ENCODE assay signal across 11 cellular contexts in genomic region chr3:46660543-46661523, GRCh38. TPM values are rescaled to one million over a fixed set of nuclear protein-coding genes. Genes with fewer than 3 reads are reported as not detected.
A peak's percentile ranks its signal among the peaks of the same experiment; 100 is the strongest.
DNase-seq lines count a peak whose midpoint lies in the region; ATAC-seq and TF ChIP-seq lines count a peak whose summit lies in the region.
"Had no signal": no experiment of that assay in that cellular context is flagged by ENCODE, and none has a peak within 500 bp of the region (broad histone marks: within the 10 kb centered on the region; RNA-seq: fewer than 3 reads in every experiment).

No MANE protein-coding gene starts in this region.

- H3K4me3 ChIP-seq in HEK293 (ENCODE audit: low read depth, low read length) (no peak overlapping the region), liver (ENCODE audit: low read depth in 1 of 3, low read length in 3 of 3) (no peak overlapping the region)
- H3K4me3 ChIP-seq: lung had no signal

- DNase-seq in MCF 10A (ENCODE audit: unreplicated experiment): peak; percentile 60
- DNase-seq in activated CD4-positive, alpha-beta T cell treated with anti-CD3 and anti-CD28 coated beads for 36 hours: no peak
- DNase-seq: NCI-H1048 had no signal

- peaks cover 33% of the 10 kb centered on the region for H3K4me1 Mint-ChIP-seq in MCF 10A (ENCODE audit: insufficient read depth, unreplicated experiment)
- H3K4me1 Mint-ChIP-seq in activated CD4-positive, alpha-beta T cell treated with anti-CD3 and anti-CD28 coated beads for 36 hours: no peaks in the 10 kb centered on the region

- CTCF ChIA-PET in HEK293 (lab: Yijun Ruan, JAX) (no interaction called here), MCF 10A (lab: Yijun Ruan, JAX) (interaction anchor here (0.7 to 5.9 kb wide), 10 partner anchors 10 to 197 kb away, joined by 3 to 42 read pairs (median 4); no protein-coding TSS in a partner anchor)
- CTCF ChIA-PET in activated CD4-positive, alpha-beta T cell treated with anti-CD3 and anti-CD28 coated beads for 36 hours (lab: Charles Lee): interaction anchor here (0.7 kb wide), 1 partner anchor 31 kb away, joined by 4 read pairs; no protein-coding TSS in a partner anchor

- 54% methylated on average over 9 of the region's 9 CpGs for WGBS in liver

- H3K27me3 Mint-ChIP-seq in MCF 10A (ENCODE audit: insufficient read depth, unreplicated experiment): no peaks in the 10 kb centered on the region
- no peaks in the 10 kb centered on the region for H3K27me3 Mint-ChIP-seq in activated CD4-positive, alpha-beta T cell treated with anti-CD3 and anti-CD28 coated beads for 36 hours

- H3K36me3 ChIP-seq in HEK293 (ENCODE audit: control insufficient read depth in 2 of 2, insufficient read depth in 1 of 2, low read length in 2 of 2) (no peaks in the 10 kb centered on the region), liver (ENCODE audit: control insufficient read depth in 4 of 4, insufficient read depth in 3 of 4, low read depth in 1 of 4, low read length in 3 of 4) (no peaks in the 10 kb centered on the region)

- H3K27ac ChIP-seq in C4-2B (peak overlapping the region; percentile 15; the same call in 1 of the 2 replicates), HEK293 (ENCODE audit: extremely low read depth, low read depth, low read length) (no peak overlapping the region), liver (ENCODE audit: low read depth in 1 of 2, low read length in 2 of 2) (no peak overlapping the region)

- H3K27ac Mint-ChIP-seq in MCF 10A (ENCODE audit: low read depth, unreplicated experiment): no peak overlapping the region
- H3K27ac Mint-ChIP-seq in activated CD4-positive, alpha-beta T cell treated with anti-CD3 and anti-CD28 coated beads for 36 hours: no peak overlapping the region

- peak; percentile 19 to 44 for TF ChIP-seq RAD21 in liver (IDR thresholded peaks at IDR 0.05)

- H3K36me3 Mint-ChIP-seq in MCF 10A (ENCODE audit: insufficient read depth, unreplicated experiment): no peaks in the 10 kb centered on the region
- H3K36me3 Mint-ChIP-seq in activated CD4-positive, alpha-beta T cell treated with anti-CD3 and anti-CD28 coated beads for 36 hours (ENCODE audit: low read depth): no peaks in the 10 kb centered on the region

- TF ChIP-seq CTCF in C4-2B (conservative IDR thresholded peaks at IDR 0.05) (no peak), HEK293 (tag by site-specific recombination; IDR thresholded peaks at IDR 0.05) (no peak), MCF 10A (IDR thresholded peaks at IDR 0.05; ENCODE audit: unreplicated experiment) (no peak), liver (IDR thresholded peaks at IDR 0.05; ENCODE audit: low read depth, low read length, missing input control) (no peak)

- no peaks in the 10 kb centered on the region for H3K27me3 ChIP-seq in liver (ENCODE audit: control insufficient read depth in 4 of 4, insufficient read depth in 4 of 4, low read length in 3 of 4)

- POLR2A ChIA-PET in HEK293 (lab: Yijun Ruan, JAX) (no interaction called here), MCF 10A (lab: Yijun Ruan, JAX) (interaction anchor here (1.1 to 2.6 kb wide), 4 partner anchors 9 to 172 kb away, joined by 4 to 19 read pairs (median 10); partner anchors contain the start of gene ALS2CL)
- POLR2A ChIA-PET in activated CD4-positive, alpha-beta T cell treated with anti-CD3 and anti-CD28 coated beads for 36 hours (lab: Charles Lee): no interaction called here

- no peaks in the 10 kb centered on the region for H3K9me3 ChIP-seq in HEK293 (ENCODE audit: control insufficient read depth, insufficient read depth, low read depth, low read length)
- no peaks in the 10 kb centered on the region for H3K9me3 ChIP-seq in liver (ENCODE audit: control insufficient read depth in 4 of 4, low read length in 3 of 4)

- no peak for ATAC-seq in HG03342 (IDR thresholded peaks at IDR 0.05; ENCODE audit: unreplicated experiment)
- ATAC-seq in activated CD4-positive, CD25-positive, alpha-beta regulatory T cell treated with anti-CD3 and anti-CD28 coated beads, Interleukin-2, amount 50 U/mL, for 24 hours: no peak
- no peak for ATAC-seq in activated CD4-positive, alpha-beta T cell treated with anti-CD3 and anti-CD28 coated beads for 36 hours
- ATAC-seq in HG03520 (IDR thresholded peaks at IDR 0.05; ENCODE audit: unreplicated experiment): no peak

- intact Hi-C loops in MCF 10A (cut with micrococcal nuclease): no loop called here
- intact Hi-C loops in activated CD4-positive, alpha-beta T cell treated with anti-CD3 and anti-CD28 coated beads for 36 hours (cut with DNase I, micrococcal nuclease): no loop called here

- H3K9me3 Mint-ChIP-seq in MCF 10A (ENCODE audit: unreplicated experiment): no peaks in the 10 kb centered on the region
- H3K9me3 Mint-ChIP-seq in activated CD4-positive, alpha-beta T cell treated with anti-CD3 and anti-CD28 coated beads for 36 hours (ENCODE audit: low read depth): no peaks in the 10 kb centered on the region

- no TSS peak for BruUV-seq in MCF 10A (replicated peaks; lab: Mats Ljungman, UMichigan)

- no peak overlapping the region for H3K9ac ChIP-seq in liver (ENCODE audit: low read depth in 1 of 2, low read length in 2 of 2)

- H3K4me1 ChIP-seq in HEK293 (ENCODE audit: control insufficient read depth, insufficient read depth, low read length) (no peaks in the 10 kb centered on the region; the same call in 1 of the 2 replicates), liver (ENCODE audit: control insufficient read depth in 4 of 4, insufficient read depth in 4 of 4, low read length in 3 of 4) (peaks cover 4 to 22% (median 16%) of the 10 kb centered on the region in 4 donors)

- H3K4me3 Mint-ChIP-seq in MCF 10A (ENCODE audit: unreplicated experiment): no peak overlapping the region
- no peak overlapping the region for H3K4me3 Mint-ChIP-seq in activated CD4-positive, alpha-beta T cell treated with anti-CD3 and anti-CD28 coated beads for 36 hours

TF ChIP-seq in HEK293, 187 proteins besides CTCF, POLR2A, EP300 and RAD21 (continues in another document):
- TF ChIP-seq ZNF621 (tag by site-specific recombination; IDR thresholded peaks at IDR 0.05) (no peak), ZNF837 (tag by site-specific recombination; IDR thresholded peaks at IDR 0.05) (no peak), ZNF335 (tag by site-specific recombination; conservative IDR thresholded peaks at IDR 0.05) (no peak), ZNF707 (tag by site-specific recombination; IDR thresholded peaks at IDR 0.05) (no peak), ZFHX2 (tag by site-specific recombination; conservative IDR thresholded peaks at IDR 0.05) (0 out of 2 replicates have a peak, but pooled peaks have one; percentile 18), ZIC2 (tag by site-specific recombination; IDR thresholded peaks at IDR 0.05) (peak; percentile 54; the same call in 1 of the 2 replicates), GLIS1 (tag by site-specific recombination; IDR thresholded peaks at IDR 0.05) (peak; percentile 66), ZBTB17 (tag by site-specific recombination; IDR thresholded peaks at IDR 0.05) (0 out of 2 replicates have a peak, but pooled peaks have one; percentile 34), IKZF3 (tag by site-specific recombination; IDR thresholded peaks at IDR 0.05) (no peak), ZNF488 (tag by site-specific recombination; IDR thresholded peaks at IDR 0.05) (no peak), KLF8 (tag by site-specific recombination; IDR thresholded peaks at IDR 0.05) (no peak)

TF ChIP-seq in liver, 16 proteins besides CTCF, POLR2A, EP300 and RAD21:
- TF ChIP-seq YY1 (IDR thresholded peaks at IDR 0.05) (no peak), FOXA2 (IDR thresholded peaks at IDR 0.05) (peak; percentile 4), RXRA (IDR thresholded peaks at IDR 0.05) (peak in 1 of 2 donors; percentile 80), EGR1 (IDR thresholded peaks at IDR 0.05; ENCODE audit: low read depth in 2 of 2) (no peak), FOXA1 (IDR thresholded peaks at IDR 0.05) (no peak), MAX (IDR thresholded peaks at IDR 0.05) (peak; percentile 84), HNF4A (conservative IDR thresholded peaks at IDR 0.05) (peak in 1 of 2 donors; percentile 53)

RNA-seq across cellular contexts. Expression of gene ALS2CL, which starts 32.6 kb away (rescaled TPM):
- total RNA-seq in MCF 10A (2022): 93.6 and 95.5 TPM in 2 replicates
- total RNA-seq in liver: 10 to 100 TPM in 1 of 2 donors, under 1 TPM in 1; 0.51 to 22.9 TPM
- polyA plus RNA-seq in liver: 1 to 10 TPM; 4.8 to 6.6 TPM
- 1 to 10 TPM; 3.2 to 3.3 TPM for total RNA-seq in activated CD4-positive, alpha-beta T cell treated with anti-CD3 and anti-CD28 coated beads for 36 hours

RNA-seq across cellular contexts. Expression of gene TMIE, which starts 40.4 kb away (rescaled TPM):
- 0.26 and 1.0 TPM in 2 replicates for total RNA-seq in MCF 10A (2022)
- total RNA-seq in liver: under 1 TPM; 0.14 to 0.17 TPM
- under 1 TPM; 0.13 to 0.26 TPM for polyA plus RNA-seq in liver
- total RNA-seq in activated CD4-positive, alpha-beta T cell treated with anti-CD3 and anti-CD28 coated beads for 36 hours: 1 to 10 TPM; 1.5 to 1.6 TPM

RNA-seq across cellular contexts. Expression of gene FAM240A, which starts 48.5 kb away (rescaled TPM):
- total RNA-seq in MCF 10A (2022) (not detected in 2 replicates), liver (not detected)
- not detected for polyA plus RNA-seq in liver
- not detected for total RNA-seq in activated CD4-positive, alpha-beta T cell treated with anti-CD3 and anti-CD28 coated beads for 36 hours
- total RNA-seq: activated CD8-positive, alpha-beta memory T cell treated with anti-CD3 and anti-CD28 coated beads for 36 hours; lung had no signal
- polyA plus RNA-seq: lung had no signal

RNA-seq across cellular contexts. Expression of gene PRSS50, which starts 56.8 kb away (rescaled TPM):
- not detected in 2 replicates for total RNA-seq in MCF 10A (2022)
- total RNA-seq in liver: under 1 TPM; 0.25 to 0.33 TPM
- polyA plus RNA-seq in liver: under 1 TPM in 1 of 2 donors, not detected in 1; 0.02 TPM
- total RNA-seq in activated CD4-positive, alpha-beta T cell treated with anti-CD3 and anti-CD28 coated beads for 36 hours: not detected
- total RNA-seq: activated CD8-positive, alpha-beta memory T cell treated with anti-CD3 and anti-CD28 coated beads for 36 hours had no signal
